In genomic region chrX:21839334-21840198, GRCh38 we compare ENCODE assay signal across 8 cellular contexts.
A peak's percentile ranks its signal among the peaks of the same experiment; 100 is the strongest.
DNase-seq lines count a peak whose midpoint lies in the region; ATAC-seq lines count a peak whose summit lies in the region.

TSS of gene MBTPS2 (plus strand) at chrX:21839617. CDS start at chrX:21839735, 118 bp downstream.

- H3K4me1 Mint-ChIP-seq in effector memory CD8-positive, alpha-beta T cell (ENCODE audit: low read depth in 2 of 2), result peaks cover 4% of the 10 kb centered on the region in 2 donors
- peaks cover 4% of the 10 kb centered on the region for H3K4me1 Mint-ChIP-seq in memory B cell

- no peaks in the 10 kb centered on the region for H3K9me3 Mint-ChIP-seq in effector memory CD8-positive, alpha-beta T cell
- no peaks in the 10 kb centered on the region for H3K9me3 Mint-ChIP-seq in memory B cell

- ATAC-seq in GM19468 (IDR thresholded peaks at IDR 0.05; ENCODE audit: extremely low read depth, unreplicated experiment) (peak; percentile 47), memory B cell (ENCODE audit: low read depth) (peak; percentile 84)
- peak; percentile 94 for ATAC-seq in effector memory CD8-positive, alpha-beta T cell (replicated peaks)

- DNase-seq in COLO668 (lab: John Stamatoyannopoulos, UW; ENCODE audit: unreplicated experiment) (peak; percentile 87), HS-27A (ENCODE audit: low read depth) (peak; percentile 62), NK-92 (lab: John Stamatoyannopoulos, UW; ENCODE audit: unreplicated experiment) (peak; percentile 2), memory B cell (ENCODE audit: low spot score in 2 of 2) (peak; percentile 63 to 72)
- peak; percentile 91 for DNase-seq in activated CD8-positive, alpha-beta memory T cell treated with anti-CD3 and anti-CD28 coated beads for 24 hours
- DNase-seq in effector memory CD8-positive, alpha-beta T cell, result peak; percentile 68 to 74 (median 72)
- DNase-seq in stimulated activated CD8-positive, alpha-beta memory T cell treated with anti-CD3 and anti-CD28 coated beads, Interleukin-12 subunit alpha, Interleukin-12 subunit beta, amount 100 ng/mL, for 1 hour (ENCODE audit: low read depth), result peak; percentile 69

- peak within 1 kb of the TSS; percentile 87 to 90 for H3K4me3 Mint-ChIP-seq in effector memory CD8-positive, alpha-beta T cell
- peak within 1 kb of the TSS; percentile 89 for H3K4me3 Mint-ChIP-seq in memory B cell

- H3K36me3 Mint-ChIP-seq in effector memory CD8-positive, alpha-beta T cell (ENCODE audit: insufficient read depth), result peaks cover 5% of the 10 kb centered on the region
- H3K36me3 Mint-ChIP-seq in memory B cell, result peaks cover 3% of the 10 kb centered on the region

- no peaks in the 10 kb centered on the region for H3K27me3 Mint-ChIP-seq in effector memory CD8-positive, alpha-beta T cell
- peaks cover 1% of the 10 kb centered on the region for H3K27me3 Mint-ChIP-seq in memory B cell

- H3K27ac Mint-ChIP-seq in effector memory CD8-positive, alpha-beta T cell, result peak within 1 kb of the TSS; percentile 90 to 94
- peak within 1 kb of the TSS; percentile 92 for H3K27ac Mint-ChIP-seq in memory B cell

Comparison
In these comparisons a context has a peak if more than half of its experiments do, and no peak if none do; other contexts are left out.
1. Peak in every context shown above with its lines: DNase-seq and ATAC-seq.
2. DNase-seq: peak in every context shown above with its lines; median percentile 91 in activated CD8-positive, alpha-beta memory T cell treated with anti-CD3 and anti-CD28 coated beads for 24 hours; 87 in COLO668; 72 in effector memory CD8-positive, alpha-beta T cell; 69 in stimulated activated CD8-positive, alpha-beta memory T cell treated with anti-CD3 and anti-CD28 coated beads, Interleukin-12 subunit alpha, Interleukin-12 subunit beta, amount 100 ng/mL, for 1 hour; 68 in memory B cell; 62 in HS-27A; 2 in NK-92.